In genomic region chr13:44649834-44650233, GRCh38 we compare ENCODE assay signal across 1 cellular context.
TF ChIP-seq lines count a peak whose summit lies in the region.

No MANE protein-coding gene starts in this region.

TF ChIP-seq in H1, 55 proteins besides CTCF, POLR2A, EP300 and RAD21 (continued from another document):
- TF ChIP-seq RBBP5 (IDR thresholded peaks at IDR 0.05; ENCODE audit: borderline replicate concordance, low read depth, low read length) = no peak
- TF ChIP-seq BACH1 (IDR thresholded peaks at IDR 0.05; ENCODE audit: low read length) = no peak
